12 cellular contexts compared by ENCODE assay signal in the genomic region with DNA sequence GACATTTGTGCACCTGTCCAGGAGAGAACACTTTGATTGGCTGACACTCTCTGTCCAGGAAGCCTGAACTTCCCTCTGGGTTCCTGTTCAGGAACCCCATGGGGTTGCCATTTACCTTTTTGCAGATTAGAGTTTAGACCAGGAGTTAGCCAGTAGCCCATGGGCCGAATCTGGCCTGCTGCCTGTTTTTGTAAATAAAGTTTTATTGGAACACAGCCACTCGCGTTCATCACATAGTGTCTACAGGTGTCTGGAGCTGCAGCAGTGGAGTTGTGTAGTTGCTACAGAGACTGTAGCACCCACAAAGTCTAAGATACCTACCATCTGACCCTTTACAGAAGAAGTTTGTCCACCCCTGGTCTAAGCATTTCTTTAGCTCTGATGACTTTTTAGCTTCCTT.
DNase-seq lines count a peak whose midpoint lies in the region; ATAC-seq and TF ChIP-seq lines count a peak whose summit lies in the region.
"Had no signal": no experiment of that assay in that cellular context is flagged by ENCODE, and none has a peak within 500 bp of the region (broad histone marks: within the 10 kb centered on the region; RNA-seq: fewer than 3 reads in every experiment).

No MANE protein-coding gene starts in this region.

- peaks cover 16 to 24% (median 23%) of the 10 kb centered on the region in 3 donors for H3K4me1 Mint-ChIP-seq in CD8-positive, alpha-beta memory T cell
- peaks cover 90% of the 10 kb centered on the region for H3K4me1 Mint-ChIP-seq in chondrocyte (ENCODE audit: low read depth)
- H3K4me1 Mint-ChIP-seq in type B pancreatic cell (ENCODE audit: unreplicated experiment): peaks cover 33% of the 10 kb centered on the region

- H4K20me1 ChIP-seq in PC-3 (ENCODE audit: low read length) (no peaks in the 10 kb centered on the region), MM.1S (ENCODE audit: insufficient read depth, low read length) (no peaks in the 10 kb centered on the region), hepatocyte (ENCODE audit: insufficient read depth, poor library complexity, severe bottlenecking) (no peaks in the 10 kb centered on the region)

- no peak for DNase-seq in CD8-positive, alpha-beta memory T cell
- DNase-seq in PC-3 (no peak), chondrocyte (ENCODE audit: low spot score) (no peak), type B pancreatic cell (ENCODE audit: extremely low spot score, unreplicated experiment) (no peak), NCI-H1930 (lab: John Stamatoyannopoulos, UW) (no peak), MM.1S (no peak), hepatocyte (ENCODE audit: low spot score) (no peak)
- DNase-seq: NCI-H1417 treated with DMSO at 0.1 percent for 48 hours, NCI-H2227 treated with DMSO at 0.1 percent for 48 hours, NCI-H526 had no signal

- H3K4me3 Mint-ChIP-seq in CD8-positive, alpha-beta memory T cell: no peak overlapping the region
- H3K4me3 Mint-ChIP-seq in chondrocyte (ENCODE audit: unreplicated experiment) (no peak overlapping the region), type B pancreatic cell (no peak overlapping the region)
- H3K4me3 Mint-ChIP-seq: T-helper 2 cell treated with Interferon-gamma antibody and Interleukin-4, amounts not matched to agents 5 μg/mL and 100 μg/mL, for 36 hours had no signal

- H3K9ac ChIP-seq in PC-3 (ENCODE audit: low read length): no peak overlapping the region
- no peak overlapping the region for H3K9ac ChIP-seq in MM.1S (ENCODE audit: low read length)

- H3K27me3 Mint-ChIP-seq in CD8-positive, alpha-beta memory T cell: no peaks in the 10 kb centered on the region
- no peaks in the 10 kb centered on the region for H3K27me3 Mint-ChIP-seq in chondrocyte (ENCODE audit: low read depth)
- no peaks in the 10 kb centered on the region for H3K27me3 Mint-ChIP-seq in type B pancreatic cell

- BruUV-seq in PC-3 (replicated peaks; lab: Mats Ljungman, UMichigan): no TSS peak

- H3K27ac ChIP-seq in CD8-positive, alpha-beta memory T cell (ENCODE audit: low read depth, low read length): peak overlapping the region; percentile 21
- H3K27ac ChIP-seq in PC-3 (ENCODE audit: low read length): peak overlapping the region; percentile 89; the same call in 1 of the 2 replicates
- no peak overlapping the region for H3K27ac ChIP-seq in MM.1S (ENCODE audit: low read length)
- H3K27ac ChIP-seq in hepatocyte: no peak overlapping the region

- H3K9me2 ChIP-seq in PC-3 (replicated peaks; ENCODE audit: low read length) (no peaks in the 10 kb centered on the region), MM.1S (replicated peaks; ENCODE audit: insufficient read depth, low read length) (no peaks in the 10 kb centered on the region), hepatocyte (replicated peaks; ENCODE audit: insufficient read depth) (no peaks in the 10 kb centered on the region)

- POLR2A ChIA-PET in CD8-positive, alpha-beta memory T cell (lab: Charles Lee): interaction anchor here (0.6 kb wide), 1 partner anchor 133 kb away, joined by 3 read pairs; no protein-coding TSS in a partner anchor
- POLR2A ChIA-PET in PC-3 (lab: Charles Lee; ENCODE audit: unreplicated experiment): no interaction called here

- no peaks in the 10 kb centered on the region for H3K27me3 ChIP-seq in CD8-positive, alpha-beta memory T cell (ENCODE audit: insufficient read depth, low read length, poor library complexity, severe bottlenecking)
- H3K27me3 ChIP-seq in PC-3 (ENCODE audit: low read length): no peaks in the 10 kb centered on the region
- no peaks in the 10 kb centered on the region for H3K27me3 ChIP-seq in MM.1S (replicated peaks; ENCODE audit: insufficient read depth, low read length)
- no peaks in the 10 kb centered on the region for H3K27me3 ChIP-seq in hepatocyte

- H3K36me3 ChIP-seq in CD8-positive, alpha-beta memory T cell (ENCODE audit: insufficient read depth, low read length): peaks cover 25% of the 10 kb centered on the region
- H3K36me3 ChIP-seq in PC-3 (ENCODE audit: low read depth, low read length) (peaks cover 9% of the 10 kb centered on the region), MM.1S (replicated peaks; ENCODE audit: insufficient read depth, low read length) (no peaks in the 10 kb centered on the region), hepatocyte (replicated peaks; ENCODE audit: insufficient read depth, low read depth) (no peaks in the 10 kb centered on the region)

- peak overlapping the region in 2 of 8 donors; percentile 6 to 54 for H3K27ac Mint-ChIP-seq in CD8-positive, alpha-beta memory T cell
- H3K27ac Mint-ChIP-seq in chondrocyte (ENCODE audit: unreplicated experiment) (peak overlapping the region; percentile 75), type B pancreatic cell (peak overlapping the region; percentile 79)

- H3K4me2 ChIP-seq in PC-3 (ENCODE audit: low read length) (0 out of 2 replicates have a peak overlapping the region, but pooled peaks have one; percentile 64), MM.1S (ENCODE audit: low read depth, low read length) (no peak overlapping the region), hepatocyte (no peak overlapping the region)

- H3K79me2 ChIP-seq in PC-3 (ENCODE audit: low read length) (peaks cover 27% of the 10 kb centered on the region), MM.1S (ENCODE audit: low read length) (no peaks in the 10 kb centered on the region), hepatocyte (no peaks in the 10 kb centered on the region)

- no peaks in the 10 kb centered on the region for H3F3A ChIP-seq in PC-3 (ENCODE audit: low read length, unreplicated experiment)
- no peaks in the 10 kb centered on the region for H3F3A ChIP-seq in MM.1S (ENCODE audit: insufficient read depth, low read length)

- peaks cover 12 to 77% (median 23%) of the 10 kb centered on the region in 3 donors for H3K36me3 Mint-ChIP-seq in CD8-positive, alpha-beta memory T cell
- peaks cover 29% of the 10 kb centered on the region for H3K36me3 Mint-ChIP-seq in chondrocyte (ENCODE audit: low read depth)
- H3K36me3 Mint-ChIP-seq in type B pancreatic cell: peaks cover 13% of the 10 kb centered on the region

- no peak for ATAC-seq in PC-3
- ATAC-seq: Right ventricle myocardium inferior had no signal

- H3K9me3 Mint-ChIP-seq in CD8-positive, alpha-beta memory T cell: no peaks in the 10 kb centered on the region
- H3K9me3 Mint-ChIP-seq in chondrocyte (ENCODE audit: low read depth) (no peaks in the 10 kb centered on the region), type B pancreatic cell (no peaks in the 10 kb centered on the region)
- H3K9me3 Mint-ChIP-seq: T-helper 2 cell treated with Interferon-gamma antibody and Interleukin-4, amounts not matched to agents 5 μg/mL and 100 μg/mL, for 36 hours had no signal

- H2AFZ ChIP-seq in PC-3 (ENCODE audit: low read length) (no peak overlapping the region), MM.1S (ENCODE audit: low read length) (no peak overlapping the region), hepatocyte (no peak overlapping the region)

- no peaks in the 10 kb centered on the region for H3K9me3 ChIP-seq in CD8-positive, alpha-beta memory T cell (ENCODE audit: low read length)
- H3K9me3 ChIP-seq in PC-3 (ENCODE audit: low read length) (no peaks in the 10 kb centered on the region), MM.1S (replicated peaks; ENCODE audit: insufficient read depth, low read length) (no peaks in the 10 kb centered on the region), hepatocyte (ENCODE audit: low read depth) (no peaks in the 10 kb centered on the region)

- 93% methylated on average over 3 of the region's 3 CpGs for WGBS in hepatocyte (ENCODE audit: low lambda C conversion rate, missing lambda C conversion rate)

- H3K4me3 ChIP-seq in CD8-positive, alpha-beta memory T cell (ENCODE audit: low read length): no peak overlapping the region
- H3K4me3 ChIP-seq in PC-3 (ENCODE audit: low read length) (no peak overlapping the region), MM.1S (ENCODE audit: low read length) (no peak overlapping the region), hepatocyte (no peak overlapping the region)

- intact Hi-C loops in PC-3 (cut with micrococcal nuclease): no loop called here

- H3K4me1 ChIP-seq in CD8-positive, alpha-beta memory T cell (ENCODE audit: insufficient read depth, low read length): peaks cover 9% of the 10 kb centered on the region
- H3K4me1 ChIP-seq in PC-3 (ENCODE audit: insufficient read depth, low read length) (peaks cover 67% of the 10 kb centered on the region), MM.1S (ENCODE audit: low read length) (no peaks in the 10 kb centered on the region), hepatocyte (ENCODE audit: insufficient read depth) (peaks cover 15% of the 10 kb centered on the region)

- TF ChIP-seq CTCF in PC-3 (conservative IDR thresholded peaks at IDR 0.05; ENCODE audit: low read depth, low read length) (no peak), chondrocyte (IDR thresholded peaks at IDR 0.05) (no peak), type B pancreatic cell (conservative IDR thresholded peaks at IDR 0.05) (no peak), MM.1S (IDR thresholded peaks at IDR 0.05; ENCODE audit: low read length) (no peak), hepatocyte (IDR thresholded peaks at IDR 0.05; ENCODE audit: poor library complexity) (no peak)

- CTCF ChIA-PET in CD8-positive, alpha-beta memory T cell (lab: Charles Lee): no interaction called here
- CTCF ChIA-PET in PC-3 (lab: Charles Lee): no interaction called here

Comparison
In these comparisons a context has a peak if more than half of its experiments do, and no peak if none do; other contexts are left out.
1. H3K27ac ChIP-seq: peak in CD8-positive, alpha-beta memory T cell (single experiment) and PC-3 (single experiment); none in MM.1S (single experiment) and hepatocyte (single experiment).